10 cellular contexts compared by ENCODE assay signal in genomic region chr9:136228107-136228875, GRCh38. TPM values are rescaled to one million over a fixed set of nuclear protein-coding genes. Genes with fewer than 3 reads are reported as not detected.
DNase-seq lines count a peak whose midpoint lies in the region; ATAC-seq and TF ChIP-seq lines count a peak whose summit lies in the region.
"Had no signal": no experiment of that assay in that cellular context is flagged by ENCODE, and none has a peak within 500 bp of the region (broad histone marks: within the 10 kb centered on the region; RNA-seq: fewer than 3 reads in every experiment).

No MANE protein-coding gene starts in this region.

- ATAC-seq in HG03025 (IDR thresholded peaks at IDR 0.05; ENCODE audit: low FRiP score, unreplicated experiment), result no peak

- peaks cover 17% of the 10 kb centered on the region for H3K36me3 Mint-ChIP-seq in T-helper 2 cell treated with Interferon-gamma antibody and Interleukin-4, amounts not matched to agents 5 μg/mL and 100 μg/mL, for 36 hours (ENCODE audit: low read depth)
- peaks cover 5% of the 10 kb centered on the region for H3K36me3 Mint-ChIP-seq in neural progenitor cell

- no peak overlapping the region for H3K4me3 Mint-ChIP-seq in T-helper 2 cell treated with Interferon-gamma antibody and Interleukin-4, amounts not matched to agents 5 μg/mL and 100 μg/mL, for 36 hours
- H3K4me3 Mint-ChIP-seq in neural progenitor cell, result no peak overlapping the region

- no peaks in the 10 kb centered on the region for H3K27me3 Mint-ChIP-seq in T-helper 2 cell treated with Interferon-gamma antibody and Interleukin-4, amounts not matched to agents 5 μg/mL and 100 μg/mL, for 36 hours (ENCODE audit: low read depth)
- peaks cover 7% of the 10 kb centered on the region for H3K27me3 Mint-ChIP-seq in neural progenitor cell (ENCODE audit: insufficient read depth, low read depth)

- H3K79me2 ChIP-seq in neural progenitor cell (ENCODE audit: low read depth), result peaks cover 30% of the 10 kb centered on the region

- H2AFZ ChIP-seq in neural progenitor cell (replicated peaks), result no peak overlapping the region

- H3K4me3 ChIP-seq in MG63 (no peak overlapping the region), brain microvascular endothelial cell (ENCODE audit: low read depth, low read length) (no peak overlapping the region), neural progenitor cell (no peak overlapping the region)
- H3K4me3 ChIP-seq: lung had no signal

- TF ChIP-seq CTCF in brain microvascular endothelial cell (IDR thresholded peaks at IDR 0.05; ENCODE audit: low read depth, low read length, missing control alignments) (no peak), neural progenitor cell (IDR thresholded peaks at IDR 0.05) (no peak)

- peak overlapping the region; percentile 5 for H3K27ac Mint-ChIP-seq in T-helper 2 cell treated with Interferon-gamma antibody and Interleukin-4, amounts not matched to agents 5 μg/mL and 100 μg/mL, for 36 hours
- H3K27ac Mint-ChIP-seq in neural progenitor cell, result no peak overlapping the region

- no peak for DNase-seq in T-helper 2 cell treated with Interferon-gamma antibody and Interleukin-4, amounts not matched to agents 5 μg/mL and 100 μg/mL, for 36 hours (ENCODE audit: low spot score)
- DNase-seq in T-helper 2 cell (no peak), MG63 (peak; percentile 21), brain microvascular endothelial cell (peak; percentile 75), renal cortical epithelial cell (ENCODE audit: low read depth) (peak; percentile 44), NCI-H1930 (lab: John Stamatoyannopoulos, UW) (no peak), neural progenitor cell (ENCODE audit: low spot score) (no peak)
- DNase-seq: NCI-H1417 had no signal

- H4K20me1 ChIP-seq in neural progenitor cell (ENCODE audit: low read depth), result peaks cover 74% of the 10 kb centered on the region

- H3K9me3 Mint-ChIP-seq in T-helper 2 cell treated with Interferon-gamma antibody and Interleukin-4, amounts not matched to agents 5 μg/mL and 100 μg/mL, for 36 hours, result no peaks in the 10 kb centered on the region
- no peaks in the 10 kb centered on the region for H3K9me3 Mint-ChIP-seq in neural progenitor cell

- H3K9ac ChIP-seq in neural progenitor cell, result no peak overlapping the region

- H3K9me3 ChIP-seq in MG63 (no peaks in the 10 kb centered on the region), neural progenitor cell (ENCODE audit: low read depth) (no peaks in the 10 kb centered on the region)

- H3K4me1 Mint-ChIP-seq in T-helper 2 cell treated with Interferon-gamma antibody and Interleukin-4, amounts not matched to agents 5 μg/mL and 100 μg/mL, for 36 hours (ENCODE audit: low read depth), result peaks cover 29% of the 10 kb centered on the region
- H3K4me1 Mint-ChIP-seq in neural progenitor cell, result peaks cover 2% of the 10 kb centered on the region

- no peaks in the 10 kb centered on the region for H3K4me1 ChIP-seq in neural progenitor cell

- H3K27me3 ChIP-seq in MG63 (no peaks in the 10 kb centered on the region), brain microvascular endothelial cell (replicated peaks) (no peaks in the 10 kb centered on the region), neural progenitor cell (no peaks in the 10 kb centered on the region)

- H3K36me3 ChIP-seq in MG63 (peaks cover 6% of the 10 kb centered on the region), brain microvascular endothelial cell (replicated peaks) (no peaks in the 10 kb centered on the region), neural progenitor cell (no peaks in the 10 kb centered on the region)

- in situ Hi-C loops in brain microvascular endothelial cell (cut with HindIII; ENCODE audit: low pct_ligation_motif_present, low sequenced_read_pairs), result no loop called here

- H3K27ac ChIP-seq in brain microvascular endothelial cell, result no peak overlapping the region
- no peak overlapping the region for H3K27ac ChIP-seq in neural progenitor cell

- H3K4me2 ChIP-seq in neural progenitor cell, result no peak overlapping the region

- peaks cover 3% of the 10 kb centered on the region for H3F3A ChIP-seq in neural progenitor cell (ENCODE audit: low read depth)

RNA-seq across cellular contexts. Expression of gene QSOX2, which starts 17.3 kb away (rescaled TPM):
- total RNA-seq in MG63 (2014; rRNA removed; shearing (Covaris generic); ENCODE audit: low replicate concordance), result 22.7 and 28.2 TPM in 2 replicates
- 9.2 and 10.3 TPM in 2 replicates for total RNA-seq in renal cortical epithelial cell
- total RNA-seq in neural progenitor cell (ENCODE audit: low replicate concordance), result 17.1 and 19.6 TPM in 2 replicates

RNA-seq across cellular contexts. Expression of gene LHX3, which starts 23.4 kb away (rescaled TPM):
- total RNA-seq in MG63 (2014; rRNA removed; shearing (Covaris generic); ENCODE audit: low replicate concordance), result not detected in 2 replicates
- total RNA-seq in renal cortical epithelial cell, result not detected in 2 replicates
- total RNA-seq in neural progenitor cell (ENCODE audit: low replicate concordance), result not detected in 2 replicates
- total RNA-seq: lung had no signal

Comparison
In these comparisons a context has a peak if more than half of its experiments do, and no peak if none do; other contexts are left out.
1. DNase-seq: peak in MG63 (single experiment), brain microvascular endothelial cell (single experiment) and renal cortical epithelial cell (single experiment); none in T-helper 2 cell treated with Interferon-gamma antibody and Interleukin-4, amounts not matched to agents 5 μg/mL and 100 μg/mL, for 36 hours (single experiment), T-helper 2 cell (0 of 5), NCI-H1930 (0 of 2) and neural progenitor cell (single experiment).